In genomic region chr4:113452868-113453620, GRCh38 we compare ENCODE assay signal across 10 cellular contexts.
DNase-seq lines count a peak whose midpoint lies in the region; ATAC-seq, FAIRE-seq and TF ChIP-seq lines count a peak whose summit lies in the region.
"Had no signal": no experiment of that assay in that cellular context is flagged by ENCODE, and none has a peak within 500 bp of the region (broad histone marks: within the 10 kb centered on the region; RNA-seq: fewer than 3 reads in every experiment).

No MANE protein-coding gene starts in this region.

- H3K9me3 ChIP-seq in heart left ventricle (no peaks in the 10 kb centered on the region), iPS-15b (ENCODE audit: control insufficient read depth, insufficient read depth, low read length) (no peaks in the 10 kb centered on the region), thyroid gland (no peaks in the 10 kb centered on the region), suprapubic skin (no peaks in the 10 kb centered on the region)
- H3K9me3 ChIP-seq: mucosa of descending colon had no signal

- ATAC-seq in heart left ventricle (peak in 1 of 4 donors; percentile 39), left cardiac atrium (no peak), GM18511 (IDR thresholded peaks at IDR 0.05; ENCODE audit: unreplicated experiment) (no peak)
- ATAC-seq: mucosa of descending colon had no signal

- H3K27me3 ChIP-seq in heart left ventricle (no peaks in the 10 kb centered on the region), iPS-15b (ENCODE audit: control insufficient read depth, insufficient read depth, low read length) (no peaks in the 10 kb centered on the region), thyroid gland (no peaks in the 10 kb centered on the region), suprapubic skin (no peaks in the 10 kb centered on the region)

- H3K27ac ChIP-seq in heart left ventricle (peak overlapping the region in 11 of 12 donors; percentile 4 to 84 (median 45)), thyroid gland (peak overlapping the region in 1 of 3 donors; percentile 22), suprapubic skin (no peak overlapping the region)

- H3K4me3 ChIP-seq in heart left ventricle (no peak overlapping the region), iPS-15b (ENCODE audit: low read depth, low read length) (peak overlapping the region; percentile 18), thyroid gland (replicated peaks in 1 of 3) (no peak overlapping the region), suprapubic skin (no peak overlapping the region)
- H3K4me3 ChIP-seq: mucosa of descending colon had no signal

- no peak for TF ChIP-seq EP300 in suprapubic skin (IDR thresholded peaks at IDR 0.05)

- TF ChIP-seq CTCF in heart left ventricle (IDR thresholded peaks at IDR 0.05) (no peak), thyroid gland (IDR thresholded peaks at IDR 0.05) (no peak), suprapubic skin (IDR thresholded peaks at IDR 0.05) (no peak)

- H3K27me3 Mint-ChIP-seq in activated T-helper 1 cell treated with anti-CD3 and anti-CD28 coated beads, Interleukin-12 subunit alpha, Interleukin-12 subunit beta, Interleukin-2, Interleukin-4 antibody, amounts not matched to agents 30 ng/mL and 10 ng/mL and 1 ng/mL, durations not matched to agents 14 hours and 24 hours and 36 hours (ENCODE audit: insufficient read depth): no peaks in the 10 kb centered on the region
- H3K27me3 Mint-ChIP-seq: CD4-positive, CD25-positive, alpha-beta regulatory T cell had no signal

- FAIRE-seq in frontal cortex (lab: Jason Lieb, UNC): no peak

- no peak for TF ChIP-seq POLR2A in heart left ventricle (IDR thresholded peaks at IDR 0.05)
- no peak for TF ChIP-seq POLR2A in thyroid gland (IDR thresholded peaks at IDR 0.05)
- no peak for TF ChIP-seq POLR2A in suprapubic skin (IDR thresholded peaks at IDR 0.05)

- H3K4me1 ChIP-seq in heart left ventricle (peaks cover 0 to 47% (median 23%) of the 10 kb centered on the region in 12 donors), iPS-15b (ENCODE audit: control insufficient read depth, insufficient read depth, low read length) (peaks cover 20% of the 10 kb centered on the region), thyroid gland (peaks cover 10 to 20% of the 10 kb centered on the region in 2 donors), suprapubic skin (peaks cover 22% of the 10 kb centered on the region)

- H3K36me3 Mint-ChIP-seq in activated T-helper 1 cell treated with anti-CD3 and anti-CD28 coated beads, Interleukin-12 subunit alpha, Interleukin-12 subunit beta, Interleukin-2, Interleukin-4 antibody, amounts not matched to agents 30 ng/mL and 10 ng/mL and 1 ng/mL, durations not matched to agents 14 hours and 24 hours and 36 hours (ENCODE audit: low read depth): peaks cover 35% of the 10 kb centered on the region

- H3K4me3 Mint-ChIP-seq in activated T-helper 1 cell treated with anti-CD3 and anti-CD28 coated beads, Interleukin-12 subunit alpha, Interleukin-12 subunit beta, Interleukin-2, Interleukin-4 antibody, amounts not matched to agents 30 ng/mL and 10 ng/mL and 1 ng/mL, durations not matched to agents 14 hours and 24 hours and 36 hours: no peak overlapping the region
- H3K4me3 Mint-ChIP-seq: CD4-positive, CD25-positive, alpha-beta regulatory T cell had no signal

- H3K27ac Mint-ChIP-seq in activated T-helper 1 cell treated with anti-CD3 and anti-CD28 coated beads, Interleukin-12 subunit alpha, Interleukin-12 subunit beta, Interleukin-2, Interleukin-4 antibody, amounts not matched to agents 30 ng/mL and 10 ng/mL and 1 ng/mL, durations not matched to agents 14 hours and 24 hours and 36 hours: peak overlapping the region; percentile 62

- H3K4me1 Mint-ChIP-seq in activated T-helper 1 cell treated with anti-CD3 and anti-CD28 coated beads, Interleukin-12 subunit alpha, Interleukin-12 subunit beta, Interleukin-2, Interleukin-4 antibody, amounts not matched to agents 30 ng/mL and 10 ng/mL and 1 ng/mL, durations not matched to agents 14 hours and 24 hours and 36 hours (ENCODE audit: low read depth): peaks cover 16% of the 10 kb centered on the region

- H3K36me3 ChIP-seq in heart left ventricle: peaks cover 0 to 41% (median 35%) of the 10 kb centered on the region in 9 donors
- H3K36me3 ChIP-seq in iPS-15b (ENCODE audit: control insufficient read depth, insufficient read depth, low read length): no peaks in the 10 kb centered on the region
- no peaks in the 10 kb centered on the region for H3K36me3 ChIP-seq in thyroid gland
- H3K36me3 ChIP-seq in suprapubic skin: peaks cover 22% of the 10 kb centered on the region

- intact Hi-C loops in heart left ventricle (cut with DNase I): loop anchor here in 2 of 10 donors (5.0 to 10.0 kb wide), 2 partner anchors 52 to 309 kb away; partner anchors contain the start of gene CAMK2D (in 1 of the 2)
- intact Hi-C loops in left cardiac atrium (cut with DNase I): no loop called here
- intact Hi-C loops in activated T-helper 1 cell treated with anti-CD3 and anti-CD28 coated beads, Interleukin-12 subunit alpha, Interleukin-12 subunit beta, Interleukin-2, Interleukin-4 antibody, amounts not matched to agents 30 ng/mL and 10 ng/mL and 1 ng/mL, durations not matched to agents 14 hours and 24 hours and 36 hours (cut with micrococcal nuclease): no loop called here
- intact Hi-C loops in thyroid gland (cut with DNase I): no loop called here

- WGBS in heart left ventricle, 4 donors: 16 to 26% (median 20%) methylated on average over 4 of the region's 4 CpGs
- WGBS in thyroid gland, 2 donors: 23% methylated on average over 4 of the region's 4 CpGs
- WGBS in suprapubic skin: 47% methylated on average over 4 of the region's 4 CpGs

- H3K9me3 Mint-ChIP-seq in activated T-helper 1 cell treated with anti-CD3 and anti-CD28 coated beads, Interleukin-12 subunit alpha, Interleukin-12 subunit beta, Interleukin-2, Interleukin-4 antibody, amounts not matched to agents 30 ng/mL and 10 ng/mL and 1 ng/mL, durations not matched to agents 14 hours and 24 hours and 36 hours: no peaks in the 10 kb centered on the region
- H3K9me3 Mint-ChIP-seq: CD4-positive, CD25-positive, alpha-beta regulatory T cell had no signal

- DNase-seq in heart left ventricle (peak in 1 of 5 donors; percentile 43), left cardiac atrium (no peak), thyroid gland (peak; percentile 11), suprapubic skin (ENCODE audit: low spot score in 2 of 2) (no peak), frontal cortex (ENCODE audit: low spot score in 2 of 2) (no peak)
- no peak for DNase-seq in activated T-helper 1 cell treated with anti-CD3 and anti-CD28 coated beads, Interleukin-12 subunit alpha, Interleukin-12 subunit beta, Interleukin-2, Interleukin-4 antibody, amounts not matched to agents 30 ng/mL and 10 ng/mL and 1 ng/mL, durations not matched to agents 14 hours and 24 hours and 36 hours (ENCODE audit: low spot score)
- DNase-seq: CD4-positive, CD25-positive, alpha-beta regulatory T cell; mucosa of descending colon had no signal

- H3K9ac ChIP-seq in iPS-15b (ENCODE audit: low read depth, low read length): no peak overlapping the region

Comparison
In these comparisons a context has a peak if more than half of its experiments do, and no peak if none do; other contexts are left out.
1. DNase-seq: peak in thyroid gland (2 of 2); none in left cardiac atrium (single experiment), activated T-helper 1 cell treated with anti-CD3 and anti-CD28 coated beads, Interleukin-12 subunit alpha, Interleukin-12 subunit beta, Interleukin-2, Interleukin-4 antibody, amounts not matched to agents 30 ng/mL and 10 ng/mL and 1 ng/mL, durations not matched to agents 14 hours and 24 hours and 36 hours (single experiment), suprapubic skin (0 of 2) and frontal cortex (0 of 2).